ENCODE assay signal across 16 cellular contexts in the genomic region with DNA sequence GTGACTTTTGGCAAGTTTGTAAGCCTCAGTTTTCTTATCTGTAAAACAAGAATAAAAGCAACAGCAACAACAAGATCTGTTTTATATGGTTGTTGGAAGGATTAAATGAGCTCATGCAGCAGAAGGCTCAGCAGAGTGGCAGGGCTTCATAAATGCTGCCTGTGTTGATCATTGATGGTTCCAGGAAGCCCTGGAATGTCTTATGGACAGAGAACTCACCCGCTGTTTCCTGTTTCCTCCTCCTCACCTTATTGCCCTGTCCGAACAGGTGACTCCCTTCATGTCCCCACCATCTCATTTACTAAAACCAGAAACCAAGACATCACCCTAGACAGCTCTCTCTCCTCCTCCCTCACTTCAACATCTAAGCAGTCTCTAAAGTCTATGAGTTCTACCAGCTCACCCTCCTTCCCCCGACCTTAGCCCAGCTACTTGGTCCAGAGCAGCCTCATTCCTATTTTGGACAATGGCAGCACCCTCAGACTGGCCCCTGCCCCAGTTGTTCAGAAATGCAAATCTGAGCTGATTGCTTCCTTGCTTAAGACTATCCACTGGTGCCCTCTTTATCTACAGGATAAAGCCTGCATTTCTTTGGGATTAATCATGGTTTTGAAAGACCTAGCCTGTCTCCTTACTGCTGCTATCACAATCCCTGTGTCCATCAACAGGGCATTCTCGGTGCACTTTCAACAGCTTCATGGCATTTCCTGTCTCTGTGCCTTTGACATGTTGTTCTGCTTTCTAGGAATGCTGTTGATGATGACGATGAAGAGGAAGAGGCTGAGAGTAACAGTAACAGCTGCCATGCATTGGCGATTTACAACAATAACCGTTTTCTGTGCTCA. TPM values are rescaled to one million over a fixed set of nuclear protein-coding genes. Genes with fewer than 3 reads are reported as not detected.
DNase-seq lines count a peak whose midpoint lies in the region; ATAC-seq, FAIRE-seq and TF ChIP-seq lines count a peak whose summit lies in the region.
"Had no signal": no experiment of that assay in that cellular context is flagged by ENCODE, and none has a peak within 500 bp of the region (broad histone marks: within the 10 kb centered on the region; RNA-seq: fewer than 3 reads in every experiment).

No MANE protein-coding gene starts in this region.

- no peaks in the 10 kb centered on the region for H4K20me1 ChIP-seq in astrocyte (ENCODE audit: insufficient read depth, low read length)

- no peak for TF ChIP-seq POLR2A in esophagus muscularis mucosa (IDR thresholded peaks at IDR 0.05; ENCODE audit: low read depth)

- no peak for ATAC-seq in activated CD8-positive, alpha-beta T cell treated with anti-CD3 and anti-CD28 coated beads, Interleukin-2, amount 10 ng/mL, durations not matched to agents 7 days and 5 days
- no peak for ATAC-seq in HG02763 (IDR thresholded peaks at IDR 0.05; ENCODE audit: unreplicated experiment)

- H3K9ac ChIP-seq in astrocyte (ENCODE audit: low read length) (no peak overlapping the region), colonic mucosa (ENCODE audit: low read depth in 2 of 2, low read length in 2 of 2) (no peak overlapping the region)

- TF ChIP-seq EP300 in esophagus muscularis mucosa (IDR thresholded peaks at IDR 0.05) = no peak

- H3K9me3 ChIP-seq in astrocyte (ENCODE audit: insufficient read depth, low read depth, low read length) (no peaks in the 10 kb centered on the region), colonic mucosa (no peaks in the 10 kb centered on the region), esophagus muscularis mucosa (no peaks in the 10 kb centered on the region)
- H3K9me3 ChIP-seq: BE2C, thoracic aorta had no signal

- no peak overlapping the region for H3K27ac ChIP-seq in astrocyte (ENCODE audit: low read depth, low read length)
- H3K27ac ChIP-seq in colonic mucosa = no peak overlapping the region
- no peak overlapping the region for H3K27ac ChIP-seq in esophagus muscularis mucosa (replicated peaks in 1 of 4)
- H3K27ac ChIP-seq: thoracic aorta had no signal

- peak; percentile 64 for FAIRE-seq in astrocyte (lab: Jason Lieb, UNC)

- WGBS in esophagus muscularis mucosa = 72% methylated on average over 7 of the region's 7 CpGs

- intact Hi-C loops in colonic mucosa (cut with DNase I) = no loop called here
- intact Hi-C loops in esophagus muscularis mucosa (cut with DNase I) = no loop called here

- peak overlapping the region; percentile 64 for H3K4me2 ChIP-seq in astrocyte (ENCODE audit: low read length)

- H3K4me1 ChIP-seq in astrocyte (ENCODE audit: insufficient read depth, low read length) (peaks cover 9% of the 10 kb centered on the region), colonic mucosa (no peaks in the 10 kb centered on the region), esophagus muscularis mucosa (no peaks in the 10 kb centered on the region)
- H3K4me1 ChIP-seq: BE2C had no signal

- CTCF ChIA-PET in activated CD8-positive, alpha-beta T cell treated with anti-CD3 and anti-CD28 coated beads, Interleukin-2, amount 10 ng/mL, durations not matched to agents 7 days and 5 days (lab: Charles Lee) = no interaction called here

- no peaks in the 10 kb centered on the region for H3K36me3 ChIP-seq in astrocyte (ENCODE audit: insufficient read depth, low read length)
- H3K36me3 ChIP-seq in colonic mucosa = no peaks in the 10 kb centered on the region
- H3K36me3 ChIP-seq in esophagus muscularis mucosa = no peaks in the 10 kb centered on the region
- H3K36me3 ChIP-seq: BE2C, thoracic aorta had no signal

- in situ Hi-C loops in ACHN (cut with HindIII; ENCODE audit: low pct_ligation_motif_present, low pct_unique_long_range_greater_than_20kb, low sequenced_read_pairs) = no loop called here

- no peaks in the 10 kb centered on the region for H3K36me3 Mint-ChIP-seq in astrocyte (ENCODE audit: low read depth, unreplicated experiment)
- no peaks in the 10 kb centered on the region for H3K36me3 Mint-ChIP-seq in activated CD8-positive, alpha-beta T cell treated with anti-CD3 and anti-CD28 coated beads, Interleukin-2, amount 10 ng/mL, durations not matched to agents 7 days and 5 days (ENCODE audit: low read depth)

- POLR2A ChIA-PET in activated CD8-positive, alpha-beta T cell treated with anti-CD3 and anti-CD28 coated beads, Interleukin-2, amount 10 ng/mL, durations not matched to agents 7 days and 5 days (lab: Charles Lee) = no interaction called here

- H3K9me3 Mint-ChIP-seq in astrocyte (ENCODE audit: unreplicated experiment) = peaks cover 2% of the 10 kb centered on the region
- no peaks in the 10 kb centered on the region for H3K9me3 Mint-ChIP-seq in activated CD8-positive, alpha-beta T cell treated with anti-CD3 and anti-CD28 coated beads, Interleukin-2, amount 10 ng/mL, durations not matched to agents 7 days and 5 days (ENCODE audit: insufficient read depth)

- H3K4me3 ChIP-seq in astrocyte (ENCODE audit: insufficient read depth, low read depth, low read length) = no peak overlapping the region
- H3K4me3 ChIP-seq in colonic mucosa = no peak overlapping the region
- no peak overlapping the region for H3K4me3 ChIP-seq in esophagus muscularis mucosa
- H3K4me3 ChIP-seq: thoracic aorta had no signal

- no peaks in the 10 kb centered on the region for H3K27me3 ChIP-seq in astrocyte (ENCODE audit: insufficient read depth, low read length)
- no peaks in the 10 kb centered on the region for H3K27me3 ChIP-seq in colonic mucosa
- H3K27me3 ChIP-seq in esophagus muscularis mucosa = no peaks in the 10 kb centered on the region

- H3K4me1 Mint-ChIP-seq in astrocyte (ENCODE audit: low read depth, unreplicated experiment) = peaks cover 11% of the 10 kb centered on the region
- H3K4me1 Mint-ChIP-seq in activated CD8-positive, alpha-beta T cell treated with anti-CD3 and anti-CD28 coated beads, Interleukin-2, amount 10 ng/mL, durations not matched to agents 7 days and 5 days (ENCODE audit: low read depth) = no peaks in the 10 kb centered on the region

- H3K4me3 Mint-ChIP-seq in astrocyte (ENCODE audit: unreplicated experiment) = no peak overlapping the region
- no peak overlapping the region for H3K4me3 Mint-ChIP-seq in activated CD8-positive, alpha-beta T cell treated with anti-CD3 and anti-CD28 coated beads, Interleukin-2, amount 10 ng/mL, durations not matched to agents 7 days and 5 days

- H3K27me3 Mint-ChIP-seq in astrocyte (ENCODE audit: low read depth, unreplicated experiment) = no peaks in the 10 kb centered on the region
- peaks cover 12% of the 10 kb centered on the region for H3K27me3 Mint-ChIP-seq in activated CD8-positive, alpha-beta T cell treated with anti-CD3 and anti-CD28 coated beads, Interleukin-2, amount 10 ng/mL, durations not matched to agents 7 days and 5 days (ENCODE audit: low read depth)

- H2AFZ ChIP-seq in astrocyte (ENCODE audit: low read depth, low read length) = no peak overlapping the region

- DNase-seq in ACHN = peak; percentile 52
- DNase-seq in HS-27A (ENCODE audit: low read depth) = peak; percentile 78
- peak; percentile 55 for DNase-seq in astrocyte (ENCODE audit: low read depth)
- DNase-seq in iPS-NIHi7 (ENCODE audit: extremely low spot score) = peak; percentile 30
- DNase-seq in activated CD8-positive, alpha-beta T cell treated with anti-CD3 and anti-CD28 coated beads, Interleukin-2, amount 10 ng/mL, durations not matched to agents 7 days and 5 days = no peak
- no peak for DNase-seq in colonic mucosa
- no peak for DNase-seq in esophagus muscularis mucosa (ENCODE audit: extremely low spot score)
- DNase-seq: activated CD4-positive, alpha-beta T cell treated with anti-CD3 and anti-CD28 coated beads for 4 hours; activated naive CD4-positive, alpha-beta T cell; BE2C; effector memory CD4-positive, alpha-beta T cell; NCI-H187; nucleus accumbens; Right ventricle myocardium superior had no signal

- TF ChIP-seq CTCF in astrocyte (IDR thresholded peaks at IDR 0.05; ENCODE audit: insufficient read depth, low read depth, low read length) = no peak
- TF ChIP-seq CTCF in colonic mucosa (IDR thresholded peaks at IDR 0.05) = no peak
- no peak for TF ChIP-seq CTCF in esophagus muscularis mucosa (IDR thresholded peaks at IDR 0.05)

- H3K27ac Mint-ChIP-seq in astrocyte (ENCODE audit: unreplicated experiment) = peak overlapping the region; percentile 42
- no peak overlapping the region for H3K27ac Mint-ChIP-seq in activated CD8-positive, alpha-beta T cell treated with anti-CD3 and anti-CD28 coated beads, Interleukin-2, amount 10 ng/mL, durations not matched to agents 7 days and 5 days

- H3K79me2 ChIP-seq in astrocyte (ENCODE audit: insufficient read depth, low read length) = no peaks in the 10 kb centered on the region

RNA-seq across cellular contexts. Expression of a gene that starts 21.4 kb away (rescaled TPM):
- 0.23 TPM in 1 of 2 replicates, not detected in the other for total RNA-seq in astrocyte
- not detected for total RNA-seq in activated CD8-positive, alpha-beta T cell treated with anti-CD3 and anti-CD28 coated beads, Interleukin-2, amount 10 ng/mL, durations not matched to agents 7 days and 5 days
- not detected for total RNA-seq in colonic mucosa
- total RNA-seq in esophagus muscularis mucosa = not detected
- total RNA-seq: Right ventricle myocardium superior, thoracic aorta had no signal

Comparison
In these comparisons a context has a peak if more than half of its experiments do, and no peak if none do; other contexts are left out.
1. DNase-seq: peak in ACHN (single experiment), HS-27A (single experiment), astrocyte (single experiment) and iPS-NIHi7 (single experiment); none in activated CD8-positive, alpha-beta T cell treated with anti-CD3 and anti-CD28 coated beads, Interleukin-2, amount 10 ng/mL, durations not matched to agents 7 days and 5 days (single experiment), colonic mucosa (single experiment) and esophagus muscularis mucosa (single experiment).